In genomic region chr2:119232666-119232993, GRCh38 we compare ENCODE assay signal across 14 cellular contexts.
A peak's percentile ranks its signal among the peaks of the same experiment; 100 is the strongest.
DNase-seq lines count a peak whose midpoint lies in the region; ATAC-seq lines count a peak whose summit lies in the region.
"Had no signal": no experiment of that assay in that cellular context is flagged by ENCODE, and none has a peak within 500 bp of the region (broad histone marks: within the 10 kb centered on the region; RNA-seq: fewer than 3 reads in every experiment).

No MANE protein-coding gene starts in this region.

- no peak overlapping the region for H3K27ac Mint-ChIP-seq in memory B cell
- H3K27ac Mint-ChIP-seq: nephron had no signal

- H3K27me3 Mint-ChIP-seq in memory B cell: no peaks in the 10 kb centered on the region

- H3K9me3 Mint-ChIP-seq in memory B cell: no peaks in the 10 kb centered on the region
- H3K9me3 Mint-ChIP-seq: nephron had no signal

- peak; percentile 21 for ATAC-seq in GM18858 (IDR thresholded peaks at IDR 0.05; ENCODE audit: unreplicated experiment)
- ATAC-seq in GM21619 (IDR thresholded peaks at IDR 0.05; ENCODE audit: unreplicated experiment): peak; percentile 31
- peak; percentile 39 for ATAC-seq in HG03135 (IDR thresholded peaks at IDR 0.05; ENCODE audit: unreplicated experiment)
- peak; percentile 58 for ATAC-seq in memory B cell (ENCODE audit: low read depth)

- H3K4me1 Mint-ChIP-seq in memory B cell: peaks cover 22% of the 10 kb centered on the region

- no peak overlapping the region for H3K4me3 Mint-ChIP-seq in memory B cell
- H3K4me3 Mint-ChIP-seq: nephron had no signal

- DNase-seq in memory B cell (ENCODE audit: low spot score in 2 of 2) (no peak), DMS53 treated with DMSO at 0.1 percent for 48 hours (lab: John Stamatoyannopoulos, UW; ENCODE audit: unreplicated experiment) (no peak), germinal center (ENCODE audit: low spot score) (no peak), T-helper 9 cell (no peak)
- no peak for DNase-seq in stimulated activated CD4-positive, alpha-beta T cell treated with anti-CD3 and anti-CD28 coated beads, Interleukin-2, amount 100 ng/mL, for 48 hours
- DNase-seq: activated effector memory CD4-positive, alpha-beta T cell treated with Interleukin-2 at 50 U/mL for 16 hours; lower lobe of right lung; NCI-H2081 treated with DMSO at 0.1 percent for 48 hours; NCI-H748 treated with DMSO at 0.1 percent for 48 hours; WERI-Rb-1 had no signal

- H3K36me3 Mint-ChIP-seq in memory B cell: no peaks in the 10 kb centered on the region
